ENCODE assay signal across 6 cellular contexts in genomic region chr3:170195759-170196158, GRCh38. TPM values are rescaled to one million over a fixed set of nuclear protein-coding genes. Genes with fewer than 3 reads are reported as not detected.
DNase-seq lines count a peak whose midpoint lies in the region; ATAC-seq, FAIRE-seq and TF ChIP-seq lines count a peak whose summit lies in the region.
"Not testable (repeated sequence)": the region's sequence is repeated elsewhere in the genome, so short reads cannot be mapped to it uniquely, and the experiment has no call there.

No MANE protein-coding gene starts in this region.

- 14% methylated on average over 3 of the region's 3 CpGs for WGBS in K562 (ENCODE audit: insufficient coverage, low coverage, missing lambda C conversion rate)
- 52% methylated on average over 3 of the region's 3 CpGs for WGBS in HepG2 (ENCODE audit: low lambda C conversion rate)

- H3K4me1 Mint-ChIP-seq in GM23338 (peaks cover 15% of the 10 kb centered on the region; the same call in 2 of the 3 replicates), progenitor cell of endocrine pancreas (ENCODE audit: low read depth) (peaks cover 19% of the 10 kb centered on the region)
- not testable (repeated sequence) for H3K4me1 Mint-ChIP-seq in nephron progenitor cell

- not testable (repeated sequence) for ATAC-seq in GM23338, K562, HepG2

- not testable (repeated sequence) for H3K9me2 ChIP-seq in GM23338 (ENCODE audit: insufficient read depth); PC-9 (ENCODE audit: insufficient read depth)

- DNase-seq in GM23338 (ENCODE audit: low spot score); PC-9; K562 (ENCODE audit: extremely low read depth in 1 of 4, low spot score in 3 of 4); HepG2 (ENCODE audit: low spot score); nephron progenitor cell; progenitor cell of endocrine pancreas (ENCODE audit: low spot score, unreplicated experiment): not testable (repeated sequence)

- POLR2A ChIA-PET in PC-9 (lab: Charles Lee; ENCODE audit: unreplicated experiment); K562 (lab: Yijun Ruan, JAX); HepG2 (lab: Yijun Ruan, JAX): not testable (repeated sequence)

- not testable (repeated sequence) for H3K27me3 ChIP-seq in GM23338 (ENCODE audit: insufficient read depth); PC-9 (ENCODE audit: insufficient read depth, low read depth); K562 (ENCODE audit: control insufficient read depth in 2 of 2, insufficient read depth in 2 of 2, low read length in 2 of 2); HepG2 (ENCODE audit: control insufficient read depth in 1 of 2, insufficient read depth in 2 of 2, low read length in 2 of 2)

- H3K4me1 ChIP-seq in GM23338 (ENCODE audit: insufficient read depth) (peaks cover 25% of the 10 kb centered on the region), PC-9 (replicated peaks; ENCODE audit: insufficient read depth) (peaks cover 10% of the 10 kb centered on the region), HepG2 (ENCODE audit: insufficient read depth, low read length) (peaks cover 27% of the 10 kb centered on the region)
- H3K4me1 ChIP-seq in K562 (replicated peaks in 1 of 2; ENCODE audit: control insufficient read depth in 2 of 2, insufficient read depth in 2 of 2, low read length in 2 of 2) = not testable (repeated sequence)

- TF ChIP-seq RAD21 in K562 (CRISPR knock-in tag; conservative IDR thresholded peaks at IDR 0.05 in 1 of 2, IDR thresholded peaks at IDR 0.05 in 1 of 2); HepG2 (CRISPR knock-in tag; IDR thresholded peaks at IDR 0.05): not testable (repeated sequence)

- H2AFZ ChIP-seq in GM23338 = peak overlapping the region; percentile 92; the same call in 1 of the 2 replicates
- 0 out of 2 replicates have a peak overlapping the region, but pooled peaks have one; percentile 24 for H2AFZ ChIP-seq in PC-9
- H2AFZ ChIP-seq in K562 (ENCODE audit: low read depth, low read length) = not testable (repeated sequence)
- H2AFZ ChIP-seq in HepG2 (ENCODE audit: low read length) = peak overlapping the region; percentile 9

- TF ChIP-seq POLR2A in K562 (conservative IDR thresholded peaks at IDR 0.05); HepG2 (IDR thresholded peaks at IDR 0.05; ENCODE audit: insufficient read depth in 1 of 2, low read depth in 2 of 2, low read length in 2 of 2): not testable (repeated sequence)

- H3K9me3 ChIP-seq in PC-9 (ENCODE audit: insufficient read depth, low read depth); K562 (replicated peaks; ENCODE audit: control insufficient read depth, insufficient read depth, low read depth, low read length); HepG2 (ENCODE audit: low read length): not testable (repeated sequence)

- H3K36me3 Mint-ChIP-seq in GM23338 (ENCODE audit: low read depth); nephron progenitor cell (ENCODE audit: low read depth); progenitor cell of endocrine pancreas (ENCODE audit: insufficient read depth): not testable (repeated sequence)

- not testable (repeated sequence) for H3K4me3 Mint-ChIP-seq in GM23338, nephron progenitor cell
- H3K4me3 Mint-ChIP-seq in progenitor cell of endocrine pancreas (ENCODE audit: low read depth) = peak overlapping the region; percentile 35

- in situ Hi-C loops in K562 (cut with MboI); HepG2 (cut with HindIII; ENCODE audit: extremely low pct_ligation_motif_present, low pct_unique_long_range_greater_than_20kb): not testable (repeated sequence)

- not testable (repeated sequence) for H3K27ac ChIP-seq in GM23338 (ENCODE audit: low read depth); PC-9; K562 (ENCODE audit: extremely low read depth, low read depth, low read length); HepG2 (ENCODE audit: extremely low read length, insufficient read depth, low read length)

- intact Hi-C loops in PC-9 (cut with micrococcal nuclease; ENCODE audit: unreplicated experiment); K562 (cut with micrococcal nuclease); HepG2 (cut with micrococcal nuclease; ENCODE audit: unreplicated experiment): not testable (repeated sequence)

- not testable (repeated sequence) for TF ChIP-seq EP300 in K562 (IDR thresholded peaks at IDR 0.05; ENCODE audit: low read length); HepG2 (IDR thresholded peaks at IDR 0.05; ENCODE audit: low read depth in 2 of 2, low read length in 2 of 2); HepG2 (CRISPR knock-in tag; IDR thresholded peaks at IDR 0.05; ENCODE audit: borderline replicate concordance)

- H3K27ac Mint-ChIP-seq in GM23338 (0 out of 2 replicates have a peak overlapping the region, but pooled peaks have one; percentile 10), nephron progenitor cell (peak overlapping the region; percentile 37), progenitor cell of endocrine pancreas (peak overlapping the region; percentile 94)

- not testable (repeated sequence) for H3K27me3 Mint-ChIP-seq in GM23338 (ENCODE audit: insufficient read depth, low read depth, poor library complexity); nephron progenitor cell (ENCODE audit: low read depth, poor library complexity); progenitor cell of endocrine pancreas

- H3K9me1 ChIP-seq in K562 (ENCODE audit: control insufficient read depth, insufficient read depth, low read length) = not testable (repeated sequence)

- BruUV-seq in PC-9 (replicated peaks; lab: Mats Ljungman, UMichigan); K562 (replicated peaks; lab: Mats Ljungman, UMichigan); HepG2 (replicated peaks; lab: Mats Ljungman, UMichigan): not testable (repeated sequence)

- not testable (repeated sequence) for H3F3A ChIP-seq in GM23338 (replicated peaks; ENCODE audit: low read depth); PC-9 (ENCODE audit: insufficient read depth, low read depth)

- TF ChIP-seq CTCF in GM23338 (conservative IDR thresholded peaks at IDR 0.05; ENCODE audit: low read depth in 2 of 2); PC-9 (conservative IDR thresholded peaks at IDR 0.05); K562 (IDR thresholded peaks at IDR 0.05 in 2 of 3, conservative IDR thresholded peaks at IDR 0.05 in 1 of 3; ENCODE audit: insufficient read depth in 2 of 3, low read depth in 1 of 3, low read length in 3 of 3); HepG2 (CRISPR knock-in tag; IDR thresholded peaks at IDR 0.05); nephron progenitor cell (IDR thresholded peaks at IDR 0.05); progenitor cell of endocrine pancreas (IDR thresholded peaks at IDR 0.05; ENCODE audit: unreplicated experiment): not testable (repeated sequence)

- not testable (repeated sequence) for H3K79me2 ChIP-seq in GM23338 (replicated peaks; ENCODE audit: insufficient read depth); PC-9 (ENCODE audit: low read depth); K562 (ENCODE audit: control insufficient read depth, insufficient read depth, low read length); HepG2 (ENCODE audit: insufficient read depth, low read length)

- not testable (repeated sequence) for H4K20me1 ChIP-seq in GM23338 (replicated peaks; ENCODE audit: insufficient read depth); PC-9 (ENCODE audit: insufficient read depth); K562 (replicated peaks; ENCODE audit: control insufficient read depth, insufficient read depth, low read length); HepG2 (ENCODE audit: insufficient read depth, low read length)

- not testable (repeated sequence) for H3K9ac ChIP-seq in K562 (ENCODE audit: insufficient read depth in 1 of 2, low read depth in 2 of 2, low read length in 2 of 2); HepG2 (ENCODE audit: insufficient read depth, low read depth, low read length)

- H3K36me3 ChIP-seq in GM23338 (ENCODE audit: insufficient read depth); PC-9 (ENCODE audit: low read depth); K562 (ENCODE audit: control insufficient read depth, insufficient read depth, low read length); HepG2 (replicated peaks in 1 of 2; ENCODE audit: control insufficient read depth in 1 of 2, insufficient read depth in 2 of 2, low read length in 2 of 2): not testable (repeated sequence)

- peak overlapping the region; percentile 49; the same call in 1 of the 2 replicates for H3K4me2 ChIP-seq in GM23338
- H3K4me2 ChIP-seq in PC-9; K562 (ENCODE audit: insufficient read depth, low read length); HepG2 (ENCODE audit: low read depth, low read length): not testable (repeated sequence)

- H3K9me3 Mint-ChIP-seq in GM23338; nephron progenitor cell; progenitor cell of endocrine pancreas (ENCODE audit: low read depth): not testable (repeated sequence)

- CTCF ChIA-PET in PC-9 (lab: Charles Lee); K562 (lab: Yijun Ruan, JAX; ENCODE audit: low intra/inter-chr PET ratio); HepG2 (lab: Yijun Ruan, JAX; ENCODE audit: low intra/inter-chr PET ratio, low total read pairs): not testable (repeated sequence)

- not testable (repeated sequence) for FAIRE-seq in K562 (lab: Jason Lieb, UNC); HepG2 (lab: Jason Lieb, UNC)

- H3K4me3 ChIP-seq in GM23338; PC-9; K562; HepG2 (replicated peaks in 1 of 3; ENCODE audit: insufficient read depth in 1 of 3, low read depth in 2 of 3, low read length in 3 of 3): not testable (repeated sequence)

RNA-seq across cellular contexts. Expression of gene PHC3, which starts 14.2 kb away (rescaled TPM):
- total RNA-seq in GM23338 (2014; rRNA removed; shearing (Covaris generic)) = 22.6 and 23.9 TPM in 2 replicates
- polyA plus RNA-seq in GM23338 (2016; fragmentation: Nextera tagmentation; extraction: Ambion mirVana) (65.6 and 83.5 TPM in 2 replicates), K562 (2011; rRNA removed) (21.6 and 32.1 TPM in 2 replicates), K562 (2014; fragmentation: Illumina TruSeq; extraction: Trizol) (8.1 and 10.5 TPM in 2 replicates), K562 (2014; fragmentation: Nextera tagmentation; extraction: Ambion mirVana) (1 to 10 TPM; 4.6 to 6.0 TPM), K562 (2014; rRNA removed) (7.4 and 16.2 TPM in 2 replicates), HepG2 (2011; rRNA removed) (42.9 and 49.0 TPM in 2 replicates)
- total RNA-seq in PC-9 (2021) (54.7 and 80.8 TPM in 2 replicates), K562 (2014; rRNA removed) (3.1 and 8.9 TPM in 2 replicates), K562 (2014; rRNA removed; fragmentation: Illumina TruSeq; extraction: Trizol) (16.9 and 19.0 TPM in 2 replicates), K562 (2015; rRNA removed; fragmentation: Illumina TruSeq; extraction: Trizol) (14.9 and 15.1 TPM in 2 replicates), K562 (2021) (16.9 and 21.5 TPM in 2 replicates), HepG2 (2016; rRNA removed; fragmentation: Illumina TruSeq; extraction: Trizol) (16.5 and 24.1 TPM in 2 replicates), progenitor cell of endocrine pancreas (57.5 and 71.8 TPM in 2 replicates)
- total RNA-seq in K562 (2011; cell fraction: chromatin; rRNA removed; ENCODE audit: low replicate concordance) = 118 and 146 TPM in 2 replicates
- total RNA-seq in K562 (2011; cell fraction: nucleolus; rRNA removed) = 42.5 and 52.1 TPM in 2 replicates
- 59.0 and 129 TPM in 2 replicates for total RNA-seq in K562 (2011; cell fraction: nucleoplasm; rRNA removed)
- polyA plus RNA-seq in K562 (2011; cell fraction: cytosol; rRNA removed) = 25.8 and 29.4 TPM in 2 replicates
- 65.3 and 76.2 TPM in 2 replicates for polyA plus RNA-seq in K562 (2011; cell fraction: nucleus; rRNA removed)
- 9.0 and 22.6 TPM in 2 replicates for polyA plus RNA-seq in K562 (2012)
- 91.9 and 98.7 TPM in 2 replicates for polyA minus RNA-seq in K562 (2011; rRNA and poly(A)+ RNA removed)
- 13.4 and 14.6 TPM in 2 replicates for polyA minus RNA-seq in K562 (2011; cell fraction: cytosol; rRNA and poly(A)+ RNA removed)
- polyA minus RNA-seq in K562 (2011; cell fraction: nucleus; rRNA and poly(A)+ RNA removed) = 32.9 and 56.2 TPM in 2 replicates
- 83.1 and 87.8 TPM in 2 replicates for total RNA-seq in HepG2 (2016; cell fraction: cytosol; rRNA removed; fragmentation: Illumina TruSeq; extraction: Trizol; ENCODE audit: low read depth)
- 15.1 and 19.9 TPM in 2 replicates for total RNA-seq in HepG2 (2016; cell fraction: insoluble cytoplasmic fraction; rRNA removed; fragmentation: Illumina TruSeq; extraction: Trizol)
- total RNA-seq in HepG2 (2016; cell fraction: membrane; rRNA removed; fragmentation: Illumina TruSeq; extraction: Trizol) = 17.9 and 22.5 TPM in 2 replicates
- total RNA-seq in HepG2 (2016; cell fraction: nucleus; rRNA removed; fragmentation: Illumina TruSeq; extraction: Trizol) = 45.6 and 47.3 TPM in 2 replicates
- 18.5 and 21.7 TPM in 2 replicates for polyA plus RNA-seq in HepG2 (2011; cell fraction: cytosol; rRNA removed)
- 64.0 and 65.6 TPM in 2 replicates for polyA plus RNA-seq in HepG2 (2011; cell fraction: nucleus; rRNA removed)
- polyA plus RNA-seq in HepG2 (2012) = 12.8 and 14.1 TPM in 2 replicates
- 0.53 and 0.69 TPM in 2 replicates for polyA plus RNA-seq in HepG2 (2016; cell fraction: cytosol; fragmentation: Illumina TruSeq; extraction: Trizol; ENCODE audit: low read depth)
- polyA plus RNA-seq in HepG2 (2016; cell fraction: insoluble cytoplasmic fraction; fragmentation: Illumina TruSeq; extraction: Trizol; ENCODE audit: low read depth) = 6.1 and 6.6 TPM in 2 replicates
- 0.78 TPM in 2 replicates for polyA plus RNA-seq in HepG2 (2016; cell fraction: membrane; fragmentation: Illumina TruSeq; extraction: Trizol; ENCODE audit: low read depth)
- 21.1 and 24.6 TPM in 2 replicates for polyA plus RNA-seq in HepG2 (2016; cell fraction: nucleus; fragmentation: Illumina TruSeq; extraction: Trizol; ENCODE audit: insufficient read depth, low read depth)
- 193 and 376 TPM in 2 replicates for polyA minus RNA-seq in HepG2 (2011; rRNA and poly(A)+ RNA removed; ENCODE audit: low replicate concordance)
- polyA minus RNA-seq in HepG2 (2011; cell fraction: cytosol; rRNA and poly(A)+ RNA removed) = 15.6 and 17.5 TPM in 2 replicates
- polyA minus RNA-seq in HepG2 (2011; cell fraction: nucleus; rRNA and poly(A)+ RNA removed) = 86.4 and 113 TPM in 2 replicates

RNA-seq across cellular contexts. Expression of gene PRKCI, which starts 26.5 kb away (rescaled TPM):
- total RNA-seq in GM23338 (2014; rRNA removed; shearing (Covaris generic)) = 119 and 124 TPM in 2 replicates
- 47.5 and 58.0 TPM in 2 replicates for polyA plus RNA-seq in GM23338 (2016; fragmentation: Nextera tagmentation; extraction: Ambion mirVana)
- 85.4 and 104 TPM in 2 replicates for total RNA-seq in PC-9 (2021)
- 56.2 and 139 TPM in 2 replicates for total RNA-seq in K562 (2011; cell fraction: chromatin; rRNA removed; ENCODE audit: low replicate concordance)
- 21.8 and 29.3 TPM in 2 replicates for total RNA-seq in K562 (2011; cell fraction: nucleolus; rRNA removed)
- 59.0 and 131 TPM in 2 replicates for total RNA-seq in K562 (2011; cell fraction: nucleoplasm; rRNA removed)
- total RNA-seq in K562 (2014; rRNA removed) = 23.2 and 27.8 TPM in 2 replicates
- total RNA-seq in K562 (2014; rRNA removed; fragmentation: Illumina TruSeq; extraction: Trizol) = 43.2 and 49.7 TPM in 2 replicates
- 37.8 and 42.0 TPM in 2 replicates for total RNA-seq in K562 (2015; rRNA removed; fragmentation: Illumina TruSeq; extraction: Trizol)
- 23.6 and 33.2 TPM in 2 replicates for total RNA-seq in K562 (2021)
- 27.8 and 40.0 TPM in 2 replicates for polyA plus RNA-seq in K562 (2011; rRNA removed)
- 7.8 and 14.4 TPM in 2 replicates for polyA plus RNA-seq in K562 (2011; cell fraction: cytosol; rRNA removed)
- 7.4 and 10.1 TPM in 2 replicates for polyA plus RNA-seq in K562 (2011; cell fraction: nucleus; rRNA removed)
- polyA plus RNA-seq in K562 (2012) = 15.7 and 28.3 TPM in 2 replicates
- polyA plus RNA-seq in K562 (2014; fragmentation: Illumina TruSeq; extraction: Trizol) = 24.2 and 31.4 TPM in 2 replicates
- polyA plus RNA-seq in K562 (2014; fragmentation: Nextera tagmentation; extraction: Ambion mirVana) = 10 to 100 TPM; 10.5 to 13.5 TPM
- 20.4 and 22.7 TPM in 2 replicates for polyA plus RNA-seq in K562 (2014; rRNA removed)
- 79.3 and 84.4 TPM in 2 replicates for polyA minus RNA-seq in K562 (2011; rRNA and poly(A)+ RNA removed)
- 20.8 and 40.8 TPM in 2 replicates for polyA minus RNA-seq in K562 (2011; cell fraction: cytosol; rRNA and poly(A)+ RNA removed)
- 20.7 and 26.1 TPM in 2 replicates for polyA minus RNA-seq in K562 (2011; cell fraction: nucleus; rRNA and poly(A)+ RNA removed)
- total RNA-seq in HepG2 (2016; rRNA removed; fragmentation: Illumina TruSeq; extraction: Trizol) = 30.4 and 39.1 TPM in 2 replicates
- total RNA-seq in HepG2 (2016; cell fraction: cytosol; rRNA removed; fragmentation: Illumina TruSeq; extraction: Trizol; ENCODE audit: low read depth) = 11.6 and 12.0 TPM in 2 replicates
- total RNA-seq in HepG2 (2016; cell fraction: insoluble cytoplasmic fraction; rRNA removed; fragmentation: Illumina TruSeq; extraction: Trizol) = 29.9 and 42.0 TPM in 2 replicates
- 13.7 and 15.0 TPM in 2 replicates for total RNA-seq in HepG2 (2016; cell fraction: membrane; rRNA removed; fragmentation: Illumina TruSeq; extraction: Trizol)
- total RNA-seq in HepG2 (2016; cell fraction: nucleus; rRNA removed; fragmentation: Illumina TruSeq; extraction: Trizol) = 19.8 and 28.5 TPM in 2 replicates
- 11.7 and 17.2 TPM in 2 replicates for polyA plus RNA-seq in HepG2 (2011; rRNA removed)
- polyA plus RNA-seq in HepG2 (2011; cell fraction: cytosol; rRNA removed) = 6.2 and 9.0 TPM in 2 replicates
- polyA plus RNA-seq in HepG2 (2011; cell fraction: nucleus; rRNA removed) = 5.0 and 9.3 TPM in 2 replicates
- polyA plus RNA-seq in HepG2 (2012) = 12.9 and 22.8 TPM in 2 replicates
- polyA plus RNA-seq in HepG2 (2016; cell fraction: cytosol; fragmentation: Illumina TruSeq; extraction: Trizol; ENCODE audit: low read depth) = 2.5 and 3.2 TPM in 2 replicates
- polyA plus RNA-seq in HepG2 (2016; cell fraction: insoluble cytoplasmic fraction; fragmentation: Illumina TruSeq; extraction: Trizol; ENCODE audit: low read depth) = 29.3 and 31.7 TPM in 2 replicates
- polyA plus RNA-seq in HepG2 (2016; cell fraction: membrane; fragmentation: Illumina TruSeq; extraction: Trizol; ENCODE audit: low read depth) = 5.4 and 6.7 TPM in 2 replicates
- polyA plus RNA-seq in HepG2 (2016; cell fraction: nucleus; fragmentation: Illumina TruSeq; extraction: Trizol; ENCODE audit: insufficient read depth, low read depth) = 25.1 and 26.3 TPM in 2 replicates
- 14.9 and 45.3 TPM in 2 replicates for polyA minus RNA-seq in HepG2 (2011; rRNA and poly(A)+ RNA removed; ENCODE audit: low replicate concordance)
- 20.2 and 22.9 TPM in 2 replicates for polyA minus RNA-seq in HepG2 (2011; cell fraction: cytosol; rRNA and poly(A)+ RNA removed)
- polyA minus RNA-seq in HepG2 (2011; cell fraction: nucleus; rRNA and poly(A)+ RNA removed) = 34.5 and 41.0 TPM in 2 replicates
- total RNA-seq in progenitor cell of endocrine pancreas = 61.4 and 67.6 TPM in 2 replicates

Comparison
In these comparisons a context has a peak if more than half of its experiments do, and no peak if none do; other contexts are left out.
1. H3K27ac Mint-ChIP-seq: peak in every context shown above with its lines; median percentile 94 in progenitor cell of endocrine pancreas; 37 in nephron progenitor cell; 10 in GM23338.